9 cellular contexts compared by ENCODE assay signal in the genomic region with DNA sequence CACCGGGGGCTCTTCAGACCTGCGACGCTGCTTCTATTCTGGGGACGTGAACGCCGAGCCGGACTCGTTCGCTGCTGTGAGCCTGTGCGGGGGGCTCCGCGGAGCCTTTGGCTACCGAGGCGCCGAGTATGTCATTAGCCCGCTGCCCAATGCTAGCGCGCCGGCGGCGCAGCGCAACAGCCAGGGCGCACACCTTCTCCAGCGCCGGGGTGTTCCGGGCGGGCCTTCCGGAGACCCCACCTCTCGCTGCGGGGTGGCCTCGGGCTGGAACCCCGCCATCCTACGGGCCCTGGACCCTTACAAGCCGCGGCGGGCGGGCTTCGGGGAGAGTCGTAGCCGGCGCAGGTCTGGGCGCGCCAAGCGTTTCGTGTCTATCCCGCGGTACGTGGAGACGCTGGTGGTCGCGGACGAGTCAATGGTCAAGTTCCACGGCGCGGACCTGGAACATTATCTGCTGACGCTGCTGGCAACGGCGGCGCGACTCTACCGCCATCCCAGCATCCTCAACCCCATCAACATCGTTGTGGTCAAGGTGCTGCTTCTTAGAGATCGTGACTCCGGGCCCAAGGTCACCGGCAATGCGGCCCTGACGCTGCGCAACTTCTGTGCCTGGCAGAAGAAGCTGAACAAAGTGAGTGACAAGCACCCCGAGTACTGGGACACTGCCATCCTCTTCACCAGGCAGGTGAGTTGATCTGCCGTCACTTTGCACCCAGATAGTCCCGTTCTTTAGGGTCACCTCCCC. TPM values are rescaled to one million over a fixed set of nuclear protein-coding genes. Genes with fewer than 3 reads are reported as not detected.
A peak's percentile ranks its signal among the peaks of the same experiment; 100 is the strongest.
DNase-seq lines count a peak whose midpoint lies in the region; ATAC-seq, FAIRE-seq and TF ChIP-seq lines count a peak whose summit lies in the region.
"Had no signal": no experiment of that assay in that cellular context is flagged by ENCODE, and none has a peak within 500 bp of the region (broad histone marks: within the 10 kb centered on the region; RNA-seq: fewer than 3 reads in every experiment).

No MANE protein-coding gene starts in this region.

- H4K91ac ChIP-seq in H1 (replicated peaks; ENCODE audit: insufficient read length, low read length) = no peak overlapping the region

- no peaks in the 10 kb centered on the region for H3K9me3 Mint-ChIP-seq in stimulated activated naive CD8-positive, alpha-beta T cell treated with anti-CD3 and anti-CD28 coated beads, Interleukin-15, Interleukin-2, amounts not matched to agents 100 ng/mL and 50 ng/mL, for 24 hours
- no peaks in the 10 kb centered on the region for H3K9me3 Mint-ChIP-seq in naive B cell

- H3K56ac ChIP-seq in H1 (replicated peaks; ENCODE audit: insufficient read length, low read depth, low read length) = no peak overlapping the region

- H3K27me3 Mint-ChIP-seq in stimulated activated naive CD8-positive, alpha-beta T cell treated with anti-CD3 and anti-CD28 coated beads, Interleukin-15, Interleukin-2, amounts not matched to agents 100 ng/mL and 50 ng/mL, for 24 hours = peaks cover 46% of the 10 kb centered on the region
- H3K27me3 Mint-ChIP-seq in naive B cell = peaks cover 31 to 81% (median 74%) of the 10 kb centered on the region in 3 donors

- H3K4me1 ChIP-seq in H1 (replicated peaks in 1 of 4; ENCODE audit: control insufficient read depth in 3 of 4, insufficient read depth in 4 of 4, low read length in 3 of 4) = peaks cover 0 to 9% (median 6%) of the 10 kb centered on the region in 4 experiments; a peak in 6 of 7 replicates

- TF ChIP-seq RAD21 in H1 (IDR thresholded peaks at IDR 0.05 in 1 of 2, conservative IDR thresholded peaks at IDR 0.05 in 1 of 2; ENCODE audit: low read depth in 2 of 2, low read length in 2 of 2) = no peak

- H3K18ac ChIP-seq in H1 (ENCODE audit: extremely low read depth, low read length) = peak overlapping the region; percentile 27; the same call in 1 of the 2 replicates

- H3K36me3 Mint-ChIP-seq in stimulated activated naive CD8-positive, alpha-beta T cell treated with anti-CD3 and anti-CD28 coated beads, Interleukin-15, Interleukin-2, amounts not matched to agents 100 ng/mL and 50 ng/mL, for 24 hours (ENCODE audit: low read depth) = no peaks in the 10 kb centered on the region
- no peaks in the 10 kb centered on the region for H3K36me3 Mint-ChIP-seq in naive B cell
- H3K36me3 Mint-ChIP-seq: activated CD8-positive, alpha-beta memory T cell treated with anti-CD3 and anti-CD28 coated beads, Interleukin-2, amount 10 ng/mL, durations not matched to agents 7 days and 5 days had no signal

- no peak for DNase-seq in stimulated activated naive CD8-positive, alpha-beta T cell treated with anti-CD3 and anti-CD28 coated beads, Interleukin-15, Interleukin-2, amounts not matched to agents 100 U/mL and 50 U/mL, for 24 hours
- DNase-seq in H1 (ENCODE audit: low read depth in 1 of 2, low spot score in 2 of 2) (peak in 1 of 2 experiments; percentile 73), naive B cell (no peak)

- H3K9me3 ChIP-seq in H1 (ENCODE audit: insufficient read depth in 2 of 2, low read depth in 1 of 2, low read length in 1 of 2) = no peaks in the 10 kb centered on the region

- TF ChIP-seq POLR2A in H1 (IDR thresholded peaks at IDR 0.05; ENCODE audit: control extremely low read depth in 1 of 2, low read depth in 2 of 2, low read length in 2 of 2) = no peak

- H3K4me1 Mint-ChIP-seq in stimulated activated naive CD8-positive, alpha-beta T cell treated with anti-CD3 and anti-CD28 coated beads, Interleukin-15, Interleukin-2, amounts not matched to agents 100 ng/mL and 50 ng/mL, for 24 hours (ENCODE audit: low read depth) = peaks cover 9% of the 10 kb centered on the region
- peaks cover 3 to 8% (median 6%) of the 10 kb centered on the region in 3 donors for H3K4me1 Mint-ChIP-seq in naive B cell

- H2BK15ac ChIP-seq in H1 (ENCODE audit: low read length) = peak overlapping the region; percentile 40; the same call in 1 of the 2 replicates

- H3K27me3 ChIP-seq in H1 (replicated peaks in 1 of 4; ENCODE audit: control insufficient read depth in 3 of 4, extremely low read depth in 1 of 4, insufficient read depth in 3 of 4, low read length in 3 of 4) = peaks cover 9 to 63% (median 44%) of the 10 kb centered on the region in 4 experiments

- no peak overlapping the region for H3K23ac ChIP-seq in H1 (ENCODE audit: insufficient read length)

- H3K4me3 Mint-ChIP-seq in stimulated activated naive CD8-positive, alpha-beta T cell treated with anti-CD3 and anti-CD28 coated beads, Interleukin-15, Interleukin-2, amounts not matched to agents 100 ng/mL and 50 ng/mL, for 24 hours = peak overlapping the region; percentile 30
- H3K4me3 Mint-ChIP-seq in naive B cell = peak overlapping the region in 5 of 8 donors; percentile 15 to 63 (median 47)

- no peak overlapping the region for H3K14ac ChIP-seq in H1 (ENCODE audit: insufficient read length)

- peak overlapping the region in 1 of 4 experiments; percentile 14; a peak in 2 of 7 replicates for H3K9ac ChIP-seq in H1 (replicated peaks in 1 of 4; ENCODE audit: extremely low read depth in 1 of 4, low read depth in 3 of 4, low read length in 3 of 4)

- no peak for ATAC-seq in stimulated activated naive CD8-positive, alpha-beta T cell treated with anti-CD3 and anti-CD28 coated beads, Interleukin-15, Interleukin-2, amounts not matched to agents 100 U/mL and 50 U/mL, for 24 hours
- ATAC-seq in naive B cell (ENCODE audit: low read depth in 2 of 2) (no peak), HG03442 (IDR thresholded peaks at IDR 0.05; ENCODE audit: unreplicated experiment) (no peak), HG02588 (IDR thresholded peaks at IDR 0.05; ENCODE audit: unreplicated experiment) (no peak), HG03342 (IDR thresholded peaks at IDR 0.05; ENCODE audit: unreplicated experiment) (no peak), GM21360 (IDR thresholded peaks at IDR 0.05; ENCODE audit: unreplicated experiment) (no peak)

- CTCF ChIA-PET in H1 (lab: Charles Lee; ENCODE audit: partially characterized antibody) = interaction anchor here (0.7 to 9.0 kb wide), 21 partner anchors 8 to 420 kb away, joined by 3 to 83 read pairs (median 5); no protein-coding TSS in a partner anchor

- H4K5ac ChIP-seq in H1 (ENCODE audit: insufficient read length, low read depth, low read length) = no peak overlapping the region

- H3K36me3 ChIP-seq in H1 (ENCODE audit: control insufficient read depth in 2 of 4, insufficient read depth in 4 of 4, low read length in 3 of 4) = no peaks in the 10 kb centered on the region

- H4K8ac ChIP-seq in H1 (ENCODE audit: extremely low read depth, insufficient read depth, low read length) = no peak overlapping the region; the same call in 1 of the 2 replicates

- no peak overlapping the region for H2BK20ac ChIP-seq in H1 (ENCODE audit: low read length)

- no peak for TF ChIP-seq EP300 in H1 (IDR thresholded peaks at IDR 0.05; ENCODE audit: borderline replicate concordance in 1 of 2, low read depth in 2 of 2, low read length in 2 of 2)

- no peak overlapping the region for H2BK120ac ChIP-seq in H1 (replicated peaks; ENCODE audit: low read depth, low read length)

- H2BK12ac ChIP-seq in H1 (ENCODE audit: low read depth, low read length) = 0 out of 2 replicates have a peak overlapping the region, but pooled peaks have one; percentile 3

- H3K27ac ChIP-seq in H1 (ENCODE audit: low read depth, low read length) = no peak overlapping the region

- POLR2A ChIA-PET in H1 (lab: Charles Lee; ENCODE audit: partially characterized antibody) = no interaction called here

- peak overlapping the region; percentile 90 for H2AFZ ChIP-seq in H1 (ENCODE audit: low read length)

- no peak overlapping the region for H3K27ac Mint-ChIP-seq in stimulated activated naive CD8-positive, alpha-beta T cell treated with anti-CD3 and anti-CD28 coated beads, Interleukin-15, Interleukin-2, amounts not matched to agents 100 ng/mL and 50 ng/mL, for 24 hours
- H3K27ac Mint-ChIP-seq in naive B cell = no peak overlapping the region
- H3K27ac Mint-ChIP-seq: activated CD8-positive, alpha-beta memory T cell treated with anti-CD3 and anti-CD28 coated beads, Interleukin-2, amount 10 ng/mL, durations not matched to agents 7 days and 5 days had no signal

- H2AK5ac ChIP-seq in H1 (ENCODE audit: low read depth, low read length) = no peak overlapping the region

- no peaks in the 10 kb centered on the region; the same call in 1 of the 2 replicates for H3K79me1 ChIP-seq in H1 (ENCODE audit: low read depth, low read length)

- no peak for FAIRE-seq in H1 (lab: Jason Lieb, UNC)

- H3K4me3 ChIP-seq in H1 (ENCODE audit: extremely low read depth in 1 of 4, insufficient read depth in 2 of 4, low read depth in 3 of 4, low read length in 4 of 4) = peak overlapping the region; percentile 49 to 72 (median 54)

- no peak overlapping the region for H3K4ac ChIP-seq in H1 (replicated peaks; ENCODE audit: insufficient read length, low read depth, low read length)

- peaks cover 3 to 4% of the 10 kb centered on the region in 2 experiments for H4K20me1 ChIP-seq in H1 (replicated peaks in 1 of 2; ENCODE audit: control insufficient read depth in 1 of 2, insufficient read depth in 2 of 2, low read length in 2 of 2)

- TF ChIP-seq CTCF in H1 (IDR thresholded peaks at IDR 0.05; ENCODE audit: control extremely low read depth in 1 of 3, insufficient read depth in 1 of 3, low read depth in 1 of 3, low read length in 3 of 3) = no peak

- peak overlapping the region; percentile 90 to 99 for H3K4me2 ChIP-seq in H1 (ENCODE audit: insufficient read depth in 1 of 2, low read depth in 2 of 2, low read length in 2 of 2)

- 5% methylated on average over 66 of the region's 71 CpGs; no CpG with 5 or more reads in 1 of the 2 experiments for WGBS in H1 (ENCODE audit: extremely low coverage in 1 of 2, insufficient coverage in 1 of 2, insufficient read length in 1 of 2, insufficient replicate concordance in 2 of 2, low coverage in 1 of 2, low lambda C conversion rate in 2 of 2, missing lambda C conversion rate in 1 of 2), 2 experiments

- H3K79me2 ChIP-seq in H1 (ENCODE audit: control insufficient read depth in 1 of 2, insufficient read depth in 2 of 2, low read length in 2 of 2) = no peaks in the 10 kb centered on the region

- H2BK5ac ChIP-seq in H1 (ENCODE audit: low read depth, low read length) = no peak overlapping the region

- H3K23me2 ChIP-seq in H1 (ENCODE audit: low read depth, low read length) = peaks cover 16% of the 10 kb centered on the region

RNA-seq across cellular contexts. Expression of a gene that starts 1.0 kb away (rescaled TPM):
- total RNA-seq in H1 (2021; fragmentation: NEBNext Ultra II Directional; extraction: Animal tissue kit (Norgen Biotek cat#: 25700)) = 4.7 and 4.9 TPM in 2 replicates
- 1.7 and 2.3 TPM in 2 replicates for polyA plus RNA-seq in H1 (2011; rRNA removed)
- polyA plus RNA-seq in H1 (2011; cell fraction: cytosol; rRNA removed) = 1.4 TPM
- polyA plus RNA-seq in H1 (2011; cell fraction: nucleus; rRNA removed) = 3.5 TPM
- 1.7 to 2.6 TPM (median 2.4 TPM) in 4 replicates for polyA plus RNA-seq in H1 (2012, experiment 1 of 2)
- polyA plus RNA-seq in H1 (2012, experiment 2 of 2) = 2.0 TPM
- polyA plus RNA-seq in H1 (2013, experiment 1 of 2) = 5.1 TPM
- polyA plus RNA-seq in H1 (2013, experiment 2 of 2) = 4.3 TPM
- 3.4 and 3.8 TPM in 2 replicates for polyA minus RNA-seq in H1 (2011; rRNA and poly(A)+ RNA removed)
- polyA minus RNA-seq in H1 (2011; cell fraction: cytosol; rRNA and poly(A)+ RNA removed) = 2.5 TPM
- 2.1 TPM for polyA minus RNA-seq in H1 (2011; cell fraction: nucleus; rRNA and poly(A)+ RNA removed)
- not detected for polyA plus RNA-seq in naive B cell (ENCODE audit: low read depth in 6 of 6)
- total RNA-seq: activated CD8-positive, alpha-beta memory T cell treated with anti-CD3 and anti-CD28 coated beads, Interleukin-2, amount 10 ng/mL, durations not matched to agents 7 days and 5 days had no signal

RNA-seq across cellular contexts. Expression of a gene that starts 21.0 kb away (rescaled TPM):
- total RNA-seq in H1 (2021; fragmentation: NEBNext Ultra II Directional; extraction: Animal tissue kit (Norgen Biotek cat#: 25700)) = 15.5 and 16.6 TPM in 2 replicates
- polyA plus RNA-seq in H1 (2011; rRNA removed) (9.3 and 11.1 TPM in 2 replicates), naive B cell (ENCODE audit: low read depth in 6 of 6) (under 1 TPM in 1 of 6 donors, not detected in 5; 0.13 TPM)
- 10.5 TPM for polyA plus RNA-seq in H1 (2011; cell fraction: cytosol; rRNA removed)
- polyA plus RNA-seq in H1 (2011; cell fraction: nucleus; rRNA removed) = 13.6 TPM
- 11.6 to 13.7 TPM (median 13.3 TPM) in 4 replicates for polyA plus RNA-seq in H1 (2012, experiment 1 of 2)
- 15.3 TPM for polyA plus RNA-seq in H1 (2012, experiment 2 of 2)
- 14.9 TPM for polyA plus RNA-seq in H1 (2013, experiment 1 of 2)
- polyA plus RNA-seq in H1 (2013, experiment 2 of 2) = 14.2 TPM
- polyA minus RNA-seq in H1 (2011; rRNA and poly(A)+ RNA removed) = 8.3 and 9.9 TPM in 2 replicates
- polyA minus RNA-seq in H1 (2011; cell fraction: cytosol; rRNA and poly(A)+ RNA removed) = 10.7 TPM
- polyA minus RNA-seq in H1 (2011; cell fraction: nucleus; rRNA and poly(A)+ RNA removed) = 5.7 TPM
- total RNA-seq: activated CD8-positive, alpha-beta memory T cell treated with anti-CD3 and anti-CD28 coated beads, Interleukin-2, amount 10 ng/mL, durations not matched to agents 7 days and 5 days had no signal

Comparison
In these comparisons a context has a peak if more than half of its experiments do, and no peak if none do; other contexts are left out.
1. RNA of a gene that starts 21.0 kb away (polyA plus RNA-seq): 9.3 to 15.3 TPM in H1; 0.13 TPM in naive B cell; every median in the first group is over 4 times any median in the second.